Comparison of ENCODE assay signal across 10 cellular contexts in the genomic region with DNA sequence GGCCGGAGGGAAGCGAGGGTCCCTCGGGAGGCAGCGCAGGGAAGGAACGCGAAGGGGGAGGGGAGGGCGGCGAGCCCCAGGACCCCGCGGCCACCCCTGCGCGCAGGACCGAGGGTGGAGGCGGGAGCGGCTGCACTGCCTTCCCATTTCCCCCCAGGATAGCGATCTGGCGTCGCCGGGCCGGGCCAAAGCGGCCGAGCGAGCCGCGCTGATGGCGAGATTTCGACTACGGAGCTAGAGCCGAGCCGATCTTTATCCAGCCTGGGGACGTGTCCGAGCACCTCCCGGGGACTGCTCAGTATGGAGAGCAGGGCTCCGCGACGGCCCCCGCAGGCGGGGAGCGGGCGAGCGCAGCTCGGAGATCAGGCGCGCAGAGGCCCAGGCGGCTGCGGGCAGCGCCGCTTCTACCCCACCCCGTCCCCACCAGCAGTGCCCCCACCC. TPM values are rescaled to one million over a fixed set of nuclear protein-coding genes. Genes with fewer than 3 reads are reported as not detected.
DNase-seq lines count a peak whose midpoint lies in the region; ATAC-seq and TF ChIP-seq lines count a peak whose summit lies in the region.
"Had no signal": no experiment of that assay in that cellular context is flagged by ENCODE, and none has a peak within 500 bp of the region (broad histone marks: within the 10 kb centered on the region; RNA-seq: fewer than 3 reads in every experiment).

No MANE protein-coding gene starts in this region.

- peak overlapping the region; percentile 48 for H2AFZ ChIP-seq in IMR-90 (replicated peaks; ENCODE audit: low read length, poor library complexity)

- no peak for TF ChIP-seq CTCF in IMR-90 (conservative IDR thresholded peaks at IDR 0.05; ENCODE audit: low read depth, low read length)
- no peak for TF ChIP-seq CTCF in kidney epithelial cell (IDR thresholded peaks at IDR 0.05; ENCODE audit: insufficient read depth, low read length, poor library complexity, severe bottlenecking)

- 5% methylated on average over 18 of the region's 49 CpGs; no CpG with 5 or more reads in 1 of the 2 experiments for WGBS in IMR-90 (ENCODE audit: extremely low coverage in 2 of 2, insufficient read length in 1 of 2), 2 experiments

- no peak overlapping the region for H3K4ac ChIP-seq in IMR-90 (ENCODE audit: low read depth, low read length)

- H3K4me1 ChIP-seq in IMR-90 (ENCODE audit: control insufficient read depth, insufficient read depth, low read length) = no peaks in the 10 kb centered on the region

- POLR2A ChIA-PET in IMR-90 (lab: Charles Lee; ENCODE audit: unreplicated experiment) = no interaction called here

- BruUV-seq in IMR-90 (replicated peaks; lab: Mats Ljungman, UMichigan) = no TSS peak

- H4K5ac ChIP-seq in IMR-90 (ENCODE audit: low read depth, low read length) = no peak overlapping the region

- H2BK120ac ChIP-seq in IMR-90 (ENCODE audit: low read depth, low read length) = no peak overlapping the region

- H3K27me3 ChIP-seq in IMR-90 (ENCODE audit: control insufficient read depth, insufficient read depth, low read length) = peaks cover 59% of the 10 kb centered on the region
- peaks cover 51% of the 10 kb centered on the region for H3K27me3 ChIP-seq in kidney epithelial cell (ENCODE audit: control insufficient read depth, insufficient read depth, low read length)

- H3K9ac ChIP-seq in IMR-90 (ENCODE audit: low read depth, low read length) = no peak overlapping the region

- in situ Hi-C loops in IMR-90 (cut with MboI; ENCODE audit: low sequenced_read_pairs) = loop anchor here (25.0 kb wide), 1 partner anchor 244 kb away; no protein-coding TSS in a partner anchor

- ATAC-seq in IMR-90 (ENCODE audit: low read depth) = peak; percentile 50

- no peak overlapping the region for H3K4me2 ChIP-seq in IMR-90 (ENCODE audit: low read depth, low read length)

- H3K14ac ChIP-seq in IMR-90 (replicated peaks; ENCODE audit: low read depth, low read length) = no peak overlapping the region

- H4K20me1 ChIP-seq in IMR-90 (ENCODE audit: insufficient read depth, low read length) = no peaks in the 10 kb centered on the region

- no peak overlapping the region for H3K56ac ChIP-seq in IMR-90 (ENCODE audit: extremely low read depth, insufficient read depth, low read length)

- TF ChIP-seq RAD21 in IMR-90 (IDR thresholded peaks at IDR 0.05; ENCODE audit: low read length) = no peak

- no peak for DNase-seq in IMR-90
- DNase-seq in dermis blood vessel endothelial cell = peak; percentile 7
- DNase-seq in kidney epithelial cell (ENCODE audit: low read depth) = no peak
- peak in 5 of 49 donors; percentile 5 to 75 (median 11) for DNase-seq in substantia nigra (lab: John Stamatoyannopoulos, UW)
- DNase-seq in activated gamma-delta T cell treated with Interleukin-2 at 50 U/mL for 16 hours = no peak
- DNase-seq in NCI-H510A (lab: John Stamatoyannopoulos, UW) = no peak
- no peak for DNase-seq in epidermal melanocyte (ENCODE audit: insufficient read length, low spot score)
- DNase-seq: activated CD4-positive, alpha-beta T cell treated with anti-CD3 and anti-CD28 coated beads, Interleukin-2, amount 50 U/mL, for 4 hours; activated naive CD8-positive, alpha-beta T cell treated with anti-CD3 and anti-CD28 coated beads for 36 hours had no signal

- no peaks in the 10 kb centered on the region for H3K36me3 ChIP-seq in IMR-90 (ENCODE audit: control insufficient read depth, insufficient read depth, low read length)
- H3K36me3 ChIP-seq in kidney epithelial cell (ENCODE audit: control insufficient read depth, insufficient read depth, low read length) = no peaks in the 10 kb centered on the region

- H4K91ac ChIP-seq in IMR-90 (ENCODE audit: insufficient read depth, low read depth, low read length) = no peak overlapping the region

- no peak overlapping the region for H2BK5ac ChIP-seq in IMR-90 (ENCODE audit: low read depth, low read length, poor library complexity, severe bottlenecking)

- no peaks in the 10 kb centered on the region for H3K9me3 ChIP-seq in IMR-90 (ENCODE audit: control insufficient read depth, insufficient read depth, low read length)

- CTCF ChIA-PET in IMR-90 (lab: Yijun Ruan, JAX) = interaction anchor here (1.8 kb wide), 1 partner anchor 10 kb away, joined by 5 read pairs; no protein-coding TSS in a partner anchor

- H2AK5ac ChIP-seq in IMR-90 (ENCODE audit: low read depth, low read length) = no peak overlapping the region

- TF ChIP-seq POLR2A in IMR-90 (IDR thresholded peaks at IDR 0.05; ENCODE audit: low read depth, low read length) = no peak

- dilution Hi-C loops in IMR-90 (cut with HindIII; ENCODE audit: low sequenced_read_pairs, unreplicated experiment) = no loop called here

- H2AK9ac ChIP-seq in IMR-90 (replicated peaks; ENCODE audit: low read depth, low read length, poor library complexity) = no peak overlapping the region

- no peak overlapping the region for H3K18ac ChIP-seq in IMR-90 (ENCODE audit: low read depth, low read length)

- H3K9me1 ChIP-seq in IMR-90 (ENCODE audit: insufficient read depth, low read length) = no peaks in the 10 kb centered on the region

- H4K8ac ChIP-seq in IMR-90 (ENCODE audit: low read depth in 2 of 2, low read length in 2 of 2) = no peak overlapping the region

- intact Hi-C loops in IMR-90 (cut with micrococcal nuclease) = no loop called here

- H3K79me1 ChIP-seq in IMR-90 (ENCODE audit: low read depth in 1 of 2, low read length in 2 of 2) = no peaks in the 10 kb centered on the region

- H3K23ac ChIP-seq in IMR-90 (ENCODE audit: low read depth, low read length) = no peak overlapping the region

- no peak overlapping the region for H2BK15ac ChIP-seq in IMR-90 (ENCODE audit: low read depth, low read length)

- H3K4me3 ChIP-seq in IMR-90 (ENCODE audit: insufficient read depth, low read depth, low read length) = no peak overlapping the region
- H3K4me3 ChIP-seq in kidney epithelial cell (ENCODE audit: low read depth, low read length) = peak overlapping the region; percentile 6
- H3K4me3 ChIP-seq: SK-N-MC had no signal

- H3K27ac ChIP-seq in IMR-90 (ENCODE audit: insufficient read depth, low read length) = no peak overlapping the region
- peak overlapping the region; percentile 36 for H3K27ac ChIP-seq in substantia nigra (ENCODE audit: low read depth, low read length, poor library complexity, severe bottlenecking)
- H3K27ac ChIP-seq: SK-N-MC had no signal

- no peak overlapping the region for H2BK20ac ChIP-seq in IMR-90 (ENCODE audit: low read depth, low read length)

TF ChIP-seq in IMR-90, 13 proteins besides CTCF, POLR2A, EP300 and RAD21:
- TF ChIP-seq CHD1 (IDR thresholded peaks at IDR 0.05; ENCODE audit: low read depth, low read length) (no peak), RCOR1 (IDR thresholded peaks at IDR 0.05; ENCODE audit: insufficient replicate concordance, low read length) (no peak), CEBPB (IDR thresholded peaks at IDR 0.05; ENCODE audit: low read depth, low read length) (no peak), MXI1 (IDR thresholded peaks at IDR 0.05; ENCODE audit: borderline replicate concordance, low read depth, low read length) (no peak), MAFK (IDR thresholded peaks at IDR 0.05; ENCODE audit: low read depth, low read length) (no peak)
- TF ChIP-seq, protein P1, sequence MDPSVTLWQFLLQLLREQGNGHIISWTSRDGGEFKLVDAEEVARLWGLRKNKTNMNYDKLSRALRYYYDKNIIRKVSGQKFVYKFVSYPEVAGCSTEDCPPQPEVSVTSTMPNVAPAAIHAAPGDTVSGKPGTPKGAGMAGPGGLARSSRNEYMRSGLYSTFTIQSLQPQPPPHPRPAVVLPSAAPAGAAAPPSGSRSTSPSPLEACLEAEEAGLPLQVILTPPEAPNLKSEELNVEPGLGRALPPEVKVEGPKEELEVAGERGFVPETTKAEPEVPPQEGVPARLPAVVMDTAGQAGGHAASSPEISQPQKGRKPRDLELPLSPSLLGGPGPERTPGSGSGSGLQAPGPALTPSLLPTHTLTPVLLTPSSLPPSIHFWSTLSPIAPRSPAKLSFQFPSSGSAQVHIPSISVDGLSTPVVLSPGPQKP (IDR thresholded peaks at IDR 0.05; ENCODE audit: borderline replicate concordance, low read depth, low read length) = no peak
- TF ChIP-seq, protein P2, sequence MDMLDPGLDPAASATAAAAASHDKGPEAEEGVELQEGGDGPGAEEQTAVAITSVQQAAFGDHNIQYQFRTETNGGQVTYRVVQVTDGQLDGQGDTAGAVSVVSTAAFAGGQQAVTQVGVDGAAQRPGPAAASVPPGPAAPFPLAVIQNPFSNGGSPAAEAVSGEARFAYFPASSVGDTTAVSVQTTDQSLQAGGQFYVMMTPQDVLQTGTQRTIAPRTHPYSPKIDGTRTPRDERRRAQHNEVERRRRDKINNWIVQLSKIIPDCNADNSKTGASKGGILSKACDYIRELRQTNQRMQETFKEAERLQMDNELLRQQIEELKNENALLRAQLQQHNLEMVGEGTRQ (IDR thresholded peaks at IDR 0.05; ENCODE audit: low read depth, low read length) = no peak

RNA-seq across cellular contexts. Expression of a gene that starts 0.6 kb away (rescaled TPM):
- not detected in 2 replicates for total RNA-seq in IMR-90 (2012; rRNA removed)
- polyA plus RNA-seq in IMR-90 (2012; rRNA removed) = not detected in 2 replicates
- polyA plus RNA-seq in IMR-90 (2012; cell fraction: cytosol; rRNA removed) = not detected in 2 replicates
- polyA plus RNA-seq in IMR-90 (2012; cell fraction: nucleus; rRNA removed; ENCODE audit: low replicate concordance) = not detected in 2 replicates
- total RNA-seq in dermis blood vessel endothelial cell = 0.51 and 1.3 TPM in 2 replicates
- 3.2 and 3.3 TPM in 2 replicates for total RNA-seq in kidney epithelial cell
- total RNA-seq: activated naive CD8-positive, alpha-beta T cell treated with anti-CD3 and anti-CD28 coated beads for 36 hours had no signal
